Comparison of ENCODE assay signal across 17 cellular contexts in the genomic region with DNA sequence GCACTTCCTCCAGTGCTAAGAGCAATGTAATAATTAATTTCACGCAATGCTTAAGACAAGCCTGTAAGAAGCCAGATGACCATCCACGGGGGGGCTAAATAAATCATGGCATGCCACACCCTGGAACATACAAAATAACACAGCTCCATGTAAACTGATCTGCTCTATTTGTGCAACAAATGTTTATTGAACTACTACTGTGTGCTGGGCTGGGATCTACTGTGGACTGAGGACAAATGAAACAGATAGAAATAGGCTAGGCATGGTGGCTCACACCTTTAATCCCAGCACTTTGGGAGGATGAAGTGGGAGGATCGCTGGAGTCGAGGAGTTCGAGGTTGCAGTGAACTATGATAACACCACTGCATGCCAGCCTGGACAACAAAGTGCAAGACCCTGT. TPM values are rescaled to one million over a fixed set of nuclear protein-coding genes. Genes with fewer than 3 reads are reported as not detected.
DNase-seq lines count a peak whose midpoint lies in the region; ATAC-seq, FAIRE-seq and TF ChIP-seq lines count a peak whose summit lies in the region.
"Had no signal": no experiment of that assay in that cellular context is flagged by ENCODE, and none has a peak within 500 bp of the region (broad histone marks: within the 10 kb centered on the region; RNA-seq: fewer than 3 reads in every experiment).

No MANE protein-coding gene starts in this region.

- H3K27me3 ChIP-seq in CD4-positive, alpha-beta memory T cell (ENCODE audit: insufficient read depth, low read length): no peaks in the 10 kb centered on the region
- H3K27me3 ChIP-seq: Peyer's patch had no signal

- ATAC-seq in A549 (no peak), memory B cell (ENCODE audit: low read depth) (no peak), GM18909 (IDR thresholded peaks at IDR 0.05; ENCODE audit: poor library complexity, unreplicated experiment) (no peak)
- ATAC-seq in activated CD8-positive, alpha-beta T cell treated with anti-CD3 and anti-CD28 coated beads, Interleukin-2, amount 10 ng/mL, durations not matched to agents 7 days and 5 days: no peak

- H3K27ac Mint-ChIP-seq in CD4-positive, alpha-beta memory T cell: peak overlapping the region; percentile 4 to 91 (median 45)
- H3K27ac Mint-ChIP-seq in activated CD8-positive, alpha-beta T cell treated with anti-CD3 and anti-CD28 coated beads, Interleukin-2, amount 10 ng/mL, durations not matched to agents 7 days and 5 days: peak overlapping the region; percentile 54
- H3K27ac Mint-ChIP-seq in memory B cell: peak overlapping the region; percentile 83

- no peaks in the 10 kb centered on the region for H3K27me3 Mint-ChIP-seq in CD4-positive, alpha-beta memory T cell
- H3K27me3 Mint-ChIP-seq in activated CD8-positive, alpha-beta T cell treated with anti-CD3 and anti-CD28 coated beads, Interleukin-2, amount 10 ng/mL, durations not matched to agents 7 days and 5 days (ENCODE audit: low read depth): no peaks in the 10 kb centered on the region
- H3K27me3 Mint-ChIP-seq in memory B cell: no peaks in the 10 kb centered on the region

- peaks cover 16% of the 10 kb centered on the region for H3K4me1 ChIP-seq in A549
- H3K4me1 ChIP-seq in CD4-positive, alpha-beta memory T cell (ENCODE audit: insufficient read depth, low read length): peaks cover 72% of the 10 kb centered on the region

- POLR2A ChIA-PET in A549 (lab: Yijun Ruan, JAX): no interaction called here
- POLR2A ChIA-PET in CD4-positive, alpha-beta memory T cell (lab: Charles Lee; ENCODE audit: partially characterized antibody): interaction anchor here (1.1 to 1.7 kb wide), 2 partner anchors 17 to 19 kb away, joined by 3 to 6 read pairs; no protein-coding TSS in a partner anchor
- POLR2A ChIA-PET in activated CD8-positive, alpha-beta T cell treated with anti-CD3 and anti-CD28 coated beads, Interleukin-2, amount 10 ng/mL, durations not matched to agents 7 days and 5 days (lab: Charles Lee): no interaction called here

- peaks cover 0 to 10% (median 0%) of the 10 kb centered on the region in 8 donors for H3K9me3 Mint-ChIP-seq in CD4-positive, alpha-beta memory T cell
- no peaks in the 10 kb centered on the region for H3K9me3 Mint-ChIP-seq in activated CD8-positive, alpha-beta T cell treated with anti-CD3 and anti-CD28 coated beads, Interleukin-2, amount 10 ng/mL, durations not matched to agents 7 days and 5 days (ENCODE audit: insufficient read depth)
- H3K9me3 Mint-ChIP-seq in memory B cell: no peaks in the 10 kb centered on the region

- no peak for TF ChIP-seq EP300 in A549 (IDR thresholded peaks at IDR 0.05)

- peaks cover 35 to 67% (median 45%) of the 10 kb centered on the region in 4 donors for H3K4me1 Mint-ChIP-seq in CD4-positive, alpha-beta memory T cell
- peaks cover 66% of the 10 kb centered on the region for H3K4me1 Mint-ChIP-seq in activated CD8-positive, alpha-beta T cell treated with anti-CD3 and anti-CD28 coated beads, Interleukin-2, amount 10 ng/mL, durations not matched to agents 7 days and 5 days (ENCODE audit: low read depth)
- H3K4me1 Mint-ChIP-seq in memory B cell: peaks cover 38% of the 10 kb centered on the region

- intact Hi-C loops in CD4-positive, alpha-beta memory T cell (cut with micrococcal nuclease): no loop called here

- H3K4me3 Mint-ChIP-seq in CD4-positive, alpha-beta memory T cell: peak overlapping the region in 2 of 8 donors; percentile 2 to 41
- no peak overlapping the region for H3K4me3 Mint-ChIP-seq in activated CD8-positive, alpha-beta T cell treated with anti-CD3 and anti-CD28 coated beads, Interleukin-2, amount 10 ng/mL, durations not matched to agents 7 days and 5 days
- H3K4me3 Mint-ChIP-seq in memory B cell: no peak overlapping the region

- WGBS in A549 (ENCODE audit: missing lambda C conversion rate): 84% methylated on average over 5 of the region's 5 CpGs

- FAIRE-seq in A549 (lab: Jason Lieb, UNC): peak; percentile 79

- no peak for TF ChIP-seq RAD21 in A549 (conservative IDR thresholded peaks at IDR 0.05 in 1 of 2, IDR thresholded peaks at IDR 0.05 in 1 of 2)

- H3K36me3 ChIP-seq in CD4-positive, alpha-beta memory T cell (ENCODE audit: insufficient read depth, low read length): peaks cover 65% of the 10 kb centered on the region

- H3K4me2 ChIP-seq in A549: no peak overlapping the region

- DNase-seq in A549 (ENCODE audit: low read depth in 1 of 2, low spot score in 1 of 2): no peak
- DNase-seq in CD4-positive, alpha-beta memory T cell: no peak
- no peak for DNase-seq in activated CD8-positive, alpha-beta T cell treated with anti-CD3 and anti-CD28 coated beads, Interleukin-2, amount 10 ng/mL, durations not matched to agents 7 days and 5 days
- no peak for DNase-seq in memory B cell (ENCODE audit: low spot score in 2 of 2)
- no peak for DNase-seq in SHP77 treated with DMSO at 0.1 percent for 48 hours (lab: John Stamatoyannopoulos, UW)
- no peak for DNase-seq in NCI-H1105 treated with DMSO at 0.1 percent for 48 hours (lab: John Stamatoyannopoulos, UW)
- no peak for DNase-seq in stimulated activated CD4-positive, alpha-beta T cell treated with anti-CD3 and anti-CD28 coated beads, Interleukin-12 subunit alpha, Interleukin-12 subunit beta, amount 100 ng/mL, for 4 hours
- DNase-seq: AML-193, GOT3, KG1, NCI-H1048, NCI-H1694 treated with DMSO at 0.1 percent for 48 hours, NCI-H446, NCI-H82, Peyer's patch had no signal

- no peak overlapping the region for H3K4me3 ChIP-seq in A549
- no peak overlapping the region for H3K4me3 ChIP-seq in CD4-positive, alpha-beta memory T cell (ENCODE audit: low read length in 2 of 2)
- H3K4me3 ChIP-seq: Peyer's patch had no signal

- TF ChIP-seq POLR2A in A549 (IDR thresholded peaks at IDR 0.05; ENCODE audit: low read length): no peak

- H3K27ac ChIP-seq in A549: no peak overlapping the region
- H3K27ac ChIP-seq in CD4-positive, alpha-beta memory T cell (ENCODE audit: low read depth, low read length): no peak overlapping the region
- H3K27ac ChIP-seq: HL-60, Peyer's patch had no signal

- no peaks in the 10 kb centered on the region for H3K9me3 ChIP-seq in A549
- H3K9me3 ChIP-seq in CD4-positive, alpha-beta memory T cell (ENCODE audit: control insufficient read depth in 1 of 2, low read length in 2 of 2): no peaks in the 10 kb centered on the region
- H3K9me3 ChIP-seq: Peyer's patch had no signal

- peaks cover 32 to 72% of the 10 kb centered on the region in 2 donors for H3K36me3 Mint-ChIP-seq in CD4-positive, alpha-beta memory T cell
- peaks cover 58% of the 10 kb centered on the region for H3K36me3 Mint-ChIP-seq in activated CD8-positive, alpha-beta T cell treated with anti-CD3 and anti-CD28 coated beads, Interleukin-2, amount 10 ng/mL, durations not matched to agents 7 days and 5 days (ENCODE audit: low read depth)
- peaks cover 24% of the 10 kb centered on the region for H3K36me3 Mint-ChIP-seq in memory B cell

- CTCF ChIA-PET in A549 (lab: Yijun Ruan, JAX): interaction anchor here (1.1 to 23.9 kb wide), 6 partner anchors 10 to 128 kb away, joined by 3 to 295 read pairs (median 18); a partner anchor contains a TSS
- CTCF ChIA-PET in CD4-positive, alpha-beta memory T cell (lab: Charles Lee; ENCODE audit: partially characterized antibody): interaction anchor here (0.7 to 1.0 kb wide), 2 partner anchors 15 to 19 kb away, joined by 3 to 4 read pairs; no protein-coding TSS in a partner anchor
- CTCF ChIA-PET in activated CD8-positive, alpha-beta T cell treated with anti-CD3 and anti-CD28 coated beads, Interleukin-2, amount 10 ng/mL, durations not matched to agents 7 days and 5 days (lab: Charles Lee): no interaction called here

- TF ChIP-seq CTCF in A549 (IDR thresholded peaks at IDR 0.05): no peak

RNA-seq across cellular contexts. Expression of a gene that starts 21.3 kb away (rescaled TPM):
- 6.0 and 13.2 TPM in 2 replicates for polyA plus RNA-seq in A549 (2011; rRNA removed)
- polyA plus RNA-seq in A549 (2012; cell fraction: cytosol; rRNA removed): 21.3 and 30.8 TPM in 2 replicates
- polyA plus RNA-seq in A549 (2012; cell fraction: nucleus; rRNA removed): 70.8 and 74.9 TPM in 2 replicates
- polyA plus RNA-seq in A549 (2017; fragmentation: RNase III; extraction: RNeasy Plus Mini Kit Qiagen cat#74134 plus additional on column Dnase treatment): 63.4 to 86.4 TPM (median 83.2 TPM) in 3 replicates
- polyA minus RNA-seq in A549 (2011; rRNA and poly(A)+ RNA removed): 24.8 and 51.1 TPM in 2 replicates
- total RNA-seq in CD4-positive, alpha-beta memory T cell: 100 to 1,000 TPM; 136 to 143 TPM
- 10 to 100 TPM; 28.1 to 83.7 TPM for polyA plus RNA-seq in CD4-positive, alpha-beta memory T cell
- 100 to 1,000 TPM; 210 to 231 TPM for total RNA-seq in activated CD8-positive, alpha-beta T cell treated with anti-CD3 and anti-CD28 coated beads, Interleukin-2, amount 10 ng/mL, durations not matched to agents 7 days and 5 days

RNA-seq across cellular contexts. Expression of a gene that starts 22.5 kb away (rescaled TPM):
- polyA plus RNA-seq in A549 (2011; rRNA removed): 18.7 and 21.4 TPM in 2 replicates
- 18.9 and 24.5 TPM in 2 replicates for polyA plus RNA-seq in A549 (2012; cell fraction: cytosol; rRNA removed)
- 27.6 and 37.7 TPM in 2 replicates for polyA plus RNA-seq in A549 (2012; cell fraction: nucleus; rRNA removed)
- polyA plus RNA-seq in A549 (2017; fragmentation: RNase III; extraction: RNeasy Plus Mini Kit Qiagen cat#74134 plus additional on column Dnase treatment): 26.8 to 29.2 TPM (median 27.6 TPM) in 3 replicates
- 26.4 and 31.9 TPM in 2 replicates for polyA minus RNA-seq in A549 (2011; rRNA and poly(A)+ RNA removed)
- 10 to 100 TPM; 56.4 to 61.4 TPM for total RNA-seq in CD4-positive, alpha-beta memory T cell
- 10 to 100 TPM; 23.2 to 32.3 TPM for polyA plus RNA-seq in CD4-positive, alpha-beta memory T cell
- 10 to 100 TPM; 33.5 to 36.1 TPM for total RNA-seq in activated CD8-positive, alpha-beta T cell treated with anti-CD3 and anti-CD28 coated beads, Interleukin-2, amount 10 ng/mL, durations not matched to agents 7 days and 5 days

RNA-seq across cellular contexts. Expression of a gene that starts 31.5 kb away (rescaled TPM):
- polyA plus RNA-seq in A549 (2011; rRNA removed) (17.5 and 19.6 TPM in 2 replicates), A549 (2017; fragmentation: RNase III; extraction: RNeasy Plus Mini Kit Qiagen cat#74134 plus additional on column Dnase treatment) (22.5 to 26.1 TPM (median 24.4 TPM) in 3 replicates)
- 45.5 and 46.6 TPM in 2 replicates for polyA plus RNA-seq in A549 (2012; cell fraction: cytosol; rRNA removed)
- 36.9 and 40.6 TPM in 2 replicates for polyA plus RNA-seq in A549 (2012; cell fraction: nucleus; rRNA removed)
- polyA minus RNA-seq in A549 (2011; rRNA and poly(A)+ RNA removed): 3.8 and 7.4 TPM in 2 replicates
- 10 to 100 TPM; 11.6 to 15.2 TPM for total RNA-seq in CD4-positive, alpha-beta memory T cell
- polyA plus RNA-seq in CD4-positive, alpha-beta memory T cell: 10 to 100 TPM; 12.9 to 22.4 TPM
- total RNA-seq in activated CD8-positive, alpha-beta T cell treated with anti-CD3 and anti-CD28 coated beads, Interleukin-2, amount 10 ng/mL, durations not matched to agents 7 days and 5 days: 10 to 100 TPM; 10.6 to 12.8 TPM

RNA-seq across cellular contexts. Expression of a gene that starts 43.9 kb away (rescaled TPM):
- 5.2 and 6.8 TPM in 2 replicates for polyA plus RNA-seq in A549 (2011; rRNA removed)
- polyA plus RNA-seq in A549 (2012; cell fraction: cytosol; rRNA removed): 3.8 and 4.8 TPM in 2 replicates
- polyA plus RNA-seq in A549 (2012; cell fraction: nucleus; rRNA removed): 42.0 and 58.0 TPM in 2 replicates
- 3.7 to 4.6 TPM (median 4.0 TPM) in 3 replicates for polyA plus RNA-seq in A549 (2017; fragmentation: RNase III; extraction: RNeasy Plus Mini Kit Qiagen cat#74134 plus additional on column Dnase treatment)
- polyA minus RNA-seq in A549 (2011; rRNA and poly(A)+ RNA removed): 15.4 and 20.2 TPM in 2 replicates
- 10 to 100 TPM; 14.3 to 16.1 TPM for total RNA-seq in CD4-positive, alpha-beta memory T cell
- polyA plus RNA-seq in CD4-positive, alpha-beta memory T cell: 1 to 10 TPM; 4.8 to 4.9 TPM
- total RNA-seq in activated CD8-positive, alpha-beta T cell treated with anti-CD3 and anti-CD28 coated beads, Interleukin-2, amount 10 ng/mL, durations not matched to agents 7 days and 5 days: 1 to 10 TPM; 5.3 to 6.4 TPM
